ENCODE assay signal across 2 cellular contexts in genomic region chr15:78800806-78801205, GRCh38.
TF ChIP-seq lines count a peak whose summit lies in the region.

No MANE protein-coding gene starts in this region.

TF ChIP-seq in GM23338, 12 proteins besides CTCF, POLR2A, EP300 and RAD21 (continued from another document):
- TF ChIP-seq, protein P1, sequence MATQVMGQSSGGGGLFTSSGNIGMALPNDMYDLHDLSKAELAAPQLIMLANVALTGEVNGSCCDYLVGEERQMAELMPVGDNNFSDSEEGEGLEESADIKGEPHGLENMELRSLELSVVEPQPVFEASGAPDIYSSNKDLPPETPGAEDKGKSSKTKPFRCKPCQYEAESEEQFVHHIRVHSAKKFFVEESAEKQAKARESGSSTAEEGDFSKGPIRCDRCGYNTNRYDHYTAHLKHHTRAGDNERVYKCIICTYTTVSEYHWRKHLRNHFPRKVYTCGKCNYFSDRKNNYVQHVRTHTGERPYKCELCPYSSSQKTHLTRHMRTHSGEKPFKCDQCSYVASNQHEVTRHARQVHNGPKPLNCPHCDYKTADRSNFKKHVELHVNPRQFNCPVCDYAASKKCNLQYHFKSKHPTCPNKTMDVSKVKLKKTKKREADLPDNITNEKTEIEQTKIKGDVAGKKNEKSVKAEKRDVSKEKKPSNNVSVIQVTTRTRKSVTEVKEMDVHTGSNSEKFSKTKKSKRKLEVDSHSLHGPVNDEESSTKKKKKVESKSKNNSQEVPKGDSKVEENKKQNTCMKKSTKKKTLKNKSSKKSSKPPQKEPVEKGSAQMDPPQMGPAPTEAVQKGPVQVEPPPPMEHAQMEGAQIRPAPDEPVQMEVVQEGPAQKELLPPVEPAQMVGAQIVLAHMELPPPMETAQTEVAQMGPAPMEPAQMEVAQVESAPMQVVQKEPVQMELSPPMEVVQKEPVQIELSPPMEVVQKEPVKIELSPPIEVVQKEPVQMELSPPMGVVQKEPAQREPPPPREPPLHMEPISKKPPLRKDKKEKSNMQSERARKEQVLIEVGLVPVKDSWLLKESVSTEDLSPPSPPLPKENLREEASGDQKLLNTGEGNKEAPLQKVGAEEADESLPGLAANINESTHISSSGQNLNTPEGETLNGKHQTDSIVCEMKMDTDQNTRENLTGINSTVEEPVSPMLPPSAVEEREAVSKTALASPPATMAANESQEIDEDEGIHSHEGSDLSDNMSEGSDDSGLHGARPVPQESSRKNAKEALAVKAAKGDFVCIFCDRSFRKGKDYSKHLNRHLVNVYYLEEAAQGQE (IDR thresholded peaks at IDR 0.05; ENCODE audit: unreplicated experiment): no peak
- TF ChIP-seq ZNF462 (CRISPR knock-in tag; IDR thresholded peaks at IDR 0.05): no peak
- no peak for TF ChIP-seq EZH2phosphoT487 (IDR thresholded peaks at IDR 0.05; ENCODE audit: unreplicated experiment)
- TF ChIP-seq NANOG (IDR thresholded peaks at IDR 0.05; ENCODE audit: borderline replicate concordance): no peak
- no peak for TF ChIP-seq ZNF331 (CRISPR knock-in tag; IDR thresholded peaks at IDR 0.05; ENCODE audit: low read depth)
- TF ChIP-seq ETS1 (IDR thresholded peaks at IDR 0.05): no peak
- no peak for TF ChIP-seq JUNB (IDR thresholded peaks at IDR 0.05; ENCODE audit: unreplicated experiment)
- no peak for TF ChIP-seq STAT1 (IDR thresholded peaks at IDR 0.05; ENCODE audit: unreplicated experiment)
- no peak for TF ChIP-seq POLR2AphosphoS5 (IDR thresholded peaks at IDR 0.05; ENCODE audit: low read depth)

TF ChIP-seq in WTC11, 78 proteins besides CTCF, POLR2A, EP300 and RAD21 (continued from another document):
- TF ChIP-seq, protein P2, sequence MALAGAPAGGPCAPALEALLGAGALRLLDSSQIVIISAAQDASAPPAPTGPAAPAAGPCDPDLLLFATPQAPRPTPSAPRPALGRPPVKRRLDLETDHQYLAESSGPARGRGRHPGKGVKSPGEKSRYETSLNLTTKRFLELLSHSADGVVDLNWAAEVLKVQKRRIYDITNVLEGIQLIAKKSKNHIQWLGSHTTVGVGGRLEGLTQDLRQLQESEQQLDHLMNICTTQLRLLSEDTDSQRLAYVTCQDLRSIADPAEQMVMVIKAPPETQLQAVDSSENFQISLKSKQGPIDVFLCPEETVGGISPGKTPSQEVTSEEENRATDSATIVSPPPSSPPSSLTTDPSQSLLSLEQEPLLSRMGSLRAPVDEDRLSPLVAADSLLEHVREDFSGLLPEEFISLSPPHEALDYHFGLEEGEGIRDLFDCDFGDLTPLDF (CRISPR knock-in tag; IDR thresholded peaks at IDR 0.05): no peak
- TF ChIP-seq ATF1 (CRISPR knock-in tag; IDR thresholded peaks at IDR 0.05) (no peak), RELA (CRISPR knock-in tag; IDR thresholded peaks at IDR 0.05; ENCODE audit: borderline replicate concordance) (no peak), ZNF232 (CRISPR knock-in tag; IDR thresholded peaks at IDR 0.05) (no peak), ZNF138 (CRISPR knock-in tag; conservative IDR thresholded peaks at IDR 0.05) (no peak), ZNF281 (CRISPR knock-in tag; IDR thresholded peaks at IDR 0.05) (no peak), SMAD3 (CRISPR knock-in tag; IDR thresholded peaks at IDR 0.05; ENCODE audit: borderline replicate concordance) (no peak)
- TF ChIP-seq, protein P3, sequence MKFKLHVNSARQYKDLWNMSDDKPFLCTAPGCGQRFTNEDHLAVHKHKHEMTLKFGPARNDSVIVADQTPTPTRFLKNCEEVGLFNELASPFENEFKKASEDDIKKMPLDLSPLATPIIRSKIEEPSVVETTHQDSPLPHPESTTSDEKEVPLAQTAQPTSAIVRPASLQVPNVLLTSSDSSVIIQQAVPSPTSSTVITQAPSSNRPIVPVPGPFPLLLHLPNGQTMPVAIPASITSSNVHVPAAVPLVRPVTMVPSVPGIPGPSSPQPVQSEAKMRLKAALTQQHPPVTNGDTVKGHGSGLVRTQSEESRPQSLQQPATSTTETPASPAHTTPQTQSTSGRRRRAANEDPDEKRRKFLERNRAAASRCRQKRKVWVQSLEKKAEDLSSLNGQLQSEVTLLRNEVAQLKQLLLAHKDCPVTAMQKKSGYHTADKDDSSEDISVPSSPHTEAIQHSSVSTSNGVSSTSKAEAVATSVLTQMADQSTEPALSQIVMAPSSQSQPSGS (CRISPR knock-in tag; IDR thresholded peaks at IDR 0.05; ENCODE audit: borderline replicate concordance, low read depth): no peak
